In the genomic region with DNA sequence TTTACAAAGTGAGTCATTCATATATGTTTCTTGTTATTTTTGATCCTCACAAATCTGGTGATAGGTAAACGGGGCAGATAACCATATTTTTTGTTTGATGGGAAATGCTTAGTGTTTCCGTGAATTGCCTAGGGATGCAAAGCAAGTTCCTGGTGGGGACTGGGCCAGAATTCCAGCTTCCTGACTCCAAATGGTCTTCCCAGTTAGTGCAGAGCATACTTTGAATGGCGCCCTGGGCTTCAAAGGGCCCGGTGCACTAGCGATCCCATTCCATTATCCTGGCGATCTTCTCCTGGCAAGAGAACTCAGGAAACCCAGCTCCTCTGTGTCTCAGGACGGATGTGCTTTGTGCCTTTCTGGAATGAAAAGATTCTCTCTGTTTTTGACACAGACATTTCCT, we compare ENCODE assay signal across 1 cellular context.
TF ChIP-seq lines count a peak whose summit lies in the region.

No MANE protein-coding gene starts in this region.

TF ChIP-seq in HepG2, 621 proteins besides CTCF, POLR2A, EP300 and RAD21 (continued from another document):
- TF ChIP-seq, protein P1, sequence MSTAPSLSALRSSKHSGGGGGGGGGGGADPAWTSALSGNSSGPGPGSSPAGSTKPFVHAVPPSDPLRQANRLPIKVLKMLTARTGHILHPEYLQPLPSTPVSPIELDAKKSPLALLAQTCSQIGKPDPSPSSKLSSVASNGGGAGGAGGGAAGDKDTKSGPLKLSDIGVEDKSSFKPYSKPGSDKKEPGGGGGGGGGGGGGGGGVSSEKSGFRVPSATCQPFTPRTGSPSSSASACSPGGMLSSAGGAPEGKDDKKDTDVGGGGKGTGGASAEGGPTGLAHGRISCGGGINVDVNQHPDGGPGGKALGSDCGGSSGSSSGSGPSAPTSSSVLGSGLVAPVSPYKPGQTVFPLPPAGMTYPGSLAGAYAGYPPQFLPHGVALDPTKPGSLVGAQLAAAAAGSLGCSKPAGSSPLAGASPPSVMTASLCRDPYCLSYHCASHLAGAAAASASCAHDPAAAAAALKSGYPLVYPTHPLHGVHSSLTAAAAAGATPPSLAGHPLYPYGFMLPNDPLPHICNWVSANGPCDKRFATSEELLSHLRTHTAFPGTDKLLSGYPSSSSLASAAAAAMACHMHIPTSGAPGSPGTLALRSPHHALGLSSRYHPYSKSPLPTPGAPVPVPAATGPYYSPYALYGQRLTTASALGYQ (CRISPR knock-in tag; IDR thresholded peaks at IDR 0.05): no peak
- no peak for TF ChIP-seq THAP9 (CRISPR knock-in tag; IDR thresholded peaks at IDR 0.05; ENCODE audit: borderline replicate concordance)
TF ChIP-seq in HepG2: peak in this region for 0.
